1 cellular context compared by ENCODE assay signal in genomic region chr7:6026917-6027316, GRCh38.
TF ChIP-seq lines count a peak whose summit lies in the region.

No MANE protein-coding gene starts in this region.

TF ChIP-seq in SK-N-SH, 30 proteins besides CTCF, POLR2A, EP300 and RAD21 (continued from another document):
- TF ChIP-seq USF2 (IDR thresholded peaks at IDR 0.05; ENCODE audit: borderline replicate concordance, low read depth, low read length) (no peak), RXRA (IDR thresholded peaks at IDR 0.05; ENCODE audit: borderline replicate concordance, low read depth) (no peak), TEAD4 (IDR thresholded peaks at IDR 0.05; ENCODE audit: borderline replicate concordance, insufficient read depth) (no peak), NFIC (IDR thresholded peaks at IDR 0.05; ENCODE audit: borderline replicate concordance) (no peak), FOSL2 (IDR thresholded peaks at IDR 0.05; ENCODE audit: borderline replicate concordance, low read depth) (no peak)
- TF ChIP-seq, protein P1, sequence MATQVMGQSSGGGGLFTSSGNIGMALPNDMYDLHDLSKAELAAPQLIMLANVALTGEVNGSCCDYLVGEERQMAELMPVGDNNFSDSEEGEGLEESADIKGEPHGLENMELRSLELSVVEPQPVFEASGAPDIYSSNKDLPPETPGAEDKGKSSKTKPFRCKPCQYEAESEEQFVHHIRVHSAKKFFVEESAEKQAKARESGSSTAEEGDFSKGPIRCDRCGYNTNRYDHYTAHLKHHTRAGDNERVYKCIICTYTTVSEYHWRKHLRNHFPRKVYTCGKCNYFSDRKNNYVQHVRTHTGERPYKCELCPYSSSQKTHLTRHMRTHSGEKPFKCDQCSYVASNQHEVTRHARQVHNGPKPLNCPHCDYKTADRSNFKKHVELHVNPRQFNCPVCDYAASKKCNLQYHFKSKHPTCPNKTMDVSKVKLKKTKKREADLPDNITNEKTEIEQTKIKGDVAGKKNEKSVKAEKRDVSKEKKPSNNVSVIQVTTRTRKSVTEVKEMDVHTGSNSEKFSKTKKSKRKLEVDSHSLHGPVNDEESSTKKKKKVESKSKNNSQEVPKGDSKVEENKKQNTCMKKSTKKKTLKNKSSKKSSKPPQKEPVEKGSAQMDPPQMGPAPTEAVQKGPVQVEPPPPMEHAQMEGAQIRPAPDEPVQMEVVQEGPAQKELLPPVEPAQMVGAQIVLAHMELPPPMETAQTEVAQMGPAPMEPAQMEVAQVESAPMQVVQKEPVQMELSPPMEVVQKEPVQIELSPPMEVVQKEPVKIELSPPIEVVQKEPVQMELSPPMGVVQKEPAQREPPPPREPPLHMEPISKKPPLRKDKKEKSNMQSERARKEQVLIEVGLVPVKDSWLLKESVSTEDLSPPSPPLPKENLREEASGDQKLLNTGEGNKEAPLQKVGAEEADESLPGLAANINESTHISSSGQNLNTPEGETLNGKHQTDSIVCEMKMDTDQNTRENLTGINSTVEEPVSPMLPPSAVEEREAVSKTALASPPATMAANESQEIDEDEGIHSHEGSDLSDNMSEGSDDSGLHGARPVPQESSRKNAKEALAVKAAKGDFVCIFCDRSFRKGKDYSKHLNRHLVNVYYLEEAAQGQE (IDR thresholded peaks at IDR 0.05; ENCODE audit: low read depth, low read length) = no peak
